In the genomic region with DNA sequence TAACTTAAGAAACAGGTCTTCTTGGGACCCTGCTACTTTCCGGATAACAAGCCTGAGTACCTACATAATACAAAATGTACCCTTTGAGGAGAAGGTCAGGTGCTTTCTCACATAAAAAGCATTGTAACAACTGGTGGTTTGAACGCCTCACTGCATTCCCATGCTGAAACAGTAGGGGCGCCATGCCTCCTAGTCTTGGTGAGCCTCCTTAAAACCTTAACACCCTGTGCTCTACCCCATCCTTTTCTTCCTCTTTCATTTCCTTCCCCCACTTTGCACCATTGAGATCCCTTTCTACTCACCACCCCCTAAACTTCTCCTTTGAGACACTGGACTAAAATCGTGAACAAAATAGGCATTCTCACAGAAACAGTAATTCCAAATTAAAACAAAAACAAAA, we compare ENCODE assay signal across 10 cellular contexts.
A peak's percentile ranks its signal among the peaks of the same experiment; 100 is the strongest.
DNase-seq lines count a peak whose midpoint lies in the region; TF ChIP-seq lines count a peak whose summit lies in the region.
"Had no signal": no experiment of that assay in that cellular context is flagged by ENCODE, and none has a peak within 500 bp of the region (broad histone marks: within the 10 kb centered on the region; RNA-seq: fewer than 3 reads in every experiment).

No MANE protein-coding gene starts in this region.

- no peak overlapping the region for H3K4me3 ChIP-seq in GM23248
- H3K4me3 ChIP-seq in OCI-LY3 (ENCODE audit: low read length), result no peak overlapping the region

- no peaks in the 10 kb centered on the region; the same call in 1 of the 2 replicates for H3K79me2 ChIP-seq in GM23248 (ENCODE audit: insufficient read depth)
- no peaks in the 10 kb centered on the region for H3K79me2 ChIP-seq in OCI-LY3 (ENCODE audit: low read length)

- TF ChIP-seq CTCF in CD14-positive monocyte (IDR thresholded peaks at IDR 0.05) (peak; percentile 70), OCI-LY3 (IDR thresholded peaks at IDR 0.05; ENCODE audit: low read depth, low read length) (peak; percentile 56)

- WGBS in GM23248 (ENCODE audit: low coverage in 1 of 2, low lambda C conversion rate in 2 of 2, missing lambda C conversion rate in 2 of 2), 2 experiments, result 73% methylated on average over 4 of the region's 4 CpGs

- H3K36me3 ChIP-seq in GM23248 (ENCODE audit: low read depth) (no peaks in the 10 kb centered on the region), OCI-LY3 (replicated peaks; ENCODE audit: low read depth, low read length) (no peaks in the 10 kb centered on the region)

- H3K4me3 Mint-ChIP-seq in CD14-positive monocyte, result peak overlapping the region in 1 of 2 donors; percentile 61

- no peak for DNase-seq in CD14-positive monocyte (ENCODE audit: low spot score)
- DNase-seq in GM23248, result peak; percentile 12
- peak; percentile 22 for DNase-seq in germinal center (ENCODE audit: low spot score)
- no peak for DNase-seq in SHP77 treated with DMSO at 0.1 percent for 48 hours (lab: John Stamatoyannopoulos, UW)
- no peak for DNase-seq in activated CD4-positive, CD25-positive, alpha-beta regulatory T cell treated with anti-CD3 and anti-CD28 coated beads, Interleukin-2, amount 50 U/mL, for 72 hours
- no peak for DNase-seq in NCI-H1417 (lab: John Stamatoyannopoulos, UW)
- DNase-seq in NCI-H187 (lab: John Stamatoyannopoulos, UW), result no peak
- DNase-seq: stimulated activated CD4-positive, alpha-beta T cell treated with anti-CD3 and anti-CD28 coated beads, Interleukin-12 subunit alpha, Interleukin-12 subunit beta, amount 100 ng/mL, for 4 hours had no signal

- no peak overlapping the region for H2AFZ ChIP-seq in GM23248
- H2AFZ ChIP-seq in OCI-LY3 (ENCODE audit: low read depth, low read length), result no peak overlapping the region

- in situ Hi-C loops in GM23248 (cut with MboI), result no loop called here

- H4K20me1 ChIP-seq in GM23248 (ENCODE audit: insufficient read depth), result no peaks in the 10 kb centered on the region
- no peaks in the 10 kb centered on the region for H4K20me1 ChIP-seq in OCI-LY3 (ENCODE audit: insufficient read depth, low read length)

- intact Hi-C loops in CD14-positive monocyte (cut with micrococcal nuclease), result loop anchor here in 1 of 2 donors (5.0 to 10.0 kb wide), 2 partner anchors 37 to 65 kb away; no protein-coding TSS in a partner anchor

- peaks cover 0 to 12% (median 5%) of the 10 kb centered on the region in 7 donors for H3K9me3 Mint-ChIP-seq in CD14-positive monocyte

- H3K4me2 ChIP-seq in GM23248 (ENCODE audit: unreplicated experiment) (no peak overlapping the region), OCI-LY3 (ENCODE audit: low read length) (no peak overlapping the region)

- no peak overlapping the region for H3K27ac ChIP-seq in GM23248
- no peak overlapping the region for H3K27ac ChIP-seq in OCI-LY3 (ENCODE audit: low read length)
- H3K27ac ChIP-seq: RWPE1 had no signal

- no peaks in the 10 kb centered on the region for H3F3A ChIP-seq in GM23248 (ENCODE audit: insufficient read depth)

- no peaks in the 10 kb centered on the region for H3K9me2 ChIP-seq in GM23248 (ENCODE audit: insufficient read depth)

- H3K9ac ChIP-seq in GM23248 (no peak overlapping the region), OCI-LY3 (ENCODE audit: low read length) (no peak overlapping the region)

- H3K4me1 Mint-ChIP-seq in CD14-positive monocyte, result peaks cover 13% of the 10 kb centered on the region

- H3K27me3 ChIP-seq in GM23248 (replicated peaks; ENCODE audit: insufficient read depth) (no peaks in the 10 kb centered on the region), OCI-LY3 (ENCODE audit: low read depth, low read length) (peaks cover 16% of the 10 kb centered on the region)

- peak overlapping the region in 5 of 7 donors; percentile 56 to 84 (median 71) for H3K27ac Mint-ChIP-seq in CD14-positive monocyte

- peaks cover 0 to 2% (median 0%) of the 10 kb centered on the region in 3 donors for H3K27me3 Mint-ChIP-seq in CD14-positive monocyte (ENCODE audit: low read depth in 3 of 3)

- H3K9me3 ChIP-seq in GM23248 (ENCODE audit: low read depth) (no peaks in the 10 kb centered on the region), OCI-LY3 (ENCODE audit: insufficient read depth, low read length) (no peaks in the 10 kb centered on the region)

- no peaks in the 10 kb centered on the region for H3K36me3 Mint-ChIP-seq in CD14-positive monocyte

- H3K4me1 ChIP-seq in GM23248 (ENCODE audit: insufficient read depth), result peaks cover 8% of the 10 kb centered on the region
- H3K4me1 ChIP-seq in OCI-LY3 (ENCODE audit: low read length), result no peaks in the 10 kb centered on the region

Comparison
In these comparisons a context has a peak if more than half of its experiments do, and no peak if none do; other contexts are left out.
1. DNase-seq: peak in GM23248 (single experiment) and germinal center (single experiment); none in CD14-positive monocyte (single experiment), SHP77 treated with DMSO at 0.1 percent for 48 hours (single experiment), activated CD4-positive, CD25-positive, alpha-beta regulatory T cell treated with anti-CD3 and anti-CD28 coated beads, Interleukin-2, amount 50 U/mL, for 72 hours (single experiment), NCI-H1417 (0 of 3) and NCI-H187 (0 of 2).